Comparison of ENCODE assay signal across 8 cellular contexts in genomic region chr3:50503947-50504346, GRCh38. TPM values are rescaled to one million over a fixed set of nuclear protein-coding genes. Genes with fewer than 3 reads are reported as not detected.
DNase-seq lines count a peak whose midpoint lies in the region; ATAC-seq and TF ChIP-seq lines count a peak whose summit lies in the region.

No MANE protein-coding gene starts in this region.

- H3K27ac Mint-ChIP-seq in activated T-helper 1 cell treated with anti-CD3 and anti-CD28 coated beads, Interleukin-12 subunit alpha, Interleukin-12 subunit beta, Interleukin-2, Interleukin-4 antibody, amounts not matched to agents 30 ng/mL and 10 ng/mL and 1 ng/mL, durations not matched to agents 14 hours and 24 hours and 36 hours, result no peak overlapping the region
- H3K27ac Mint-ChIP-seq in stimulated activated naive B cell treated with anti-CD40 and anti-IgM and Interleukin-4, amounts not matched to agents 10 μg/mL and 1 μg/mL and 100 μg/mL, for 72 hours, result no peak overlapping the region

- peak overlapping the region; percentile 53 for H3K4me3 Mint-ChIP-seq in activated T-helper 1 cell treated with anti-CD3 and anti-CD28 coated beads, Interleukin-12 subunit alpha, Interleukin-12 subunit beta, Interleukin-2, Interleukin-4 antibody, amounts not matched to agents 30 ng/mL and 10 ng/mL and 1 ng/mL, durations not matched to agents 14 hours and 24 hours and 36 hours
- peak overlapping the region; percentile 21 to 52 for H3K4me3 Mint-ChIP-seq in stimulated activated naive B cell treated with anti-CD40 and anti-IgM and Interleukin-4, amounts not matched to agents 10 μg/mL and 1 μg/mL and 100 μg/mL, for 72 hours

- no peak overlapping the region for H3K27ac ChIP-seq in HEK293 (ENCODE audit: extremely low read depth, low read depth, low read length)
- no peak overlapping the region for H3K27ac ChIP-seq in left lung

- peak overlapping the region; percentile 51 for H3K4me3 ChIP-seq in HEK293 (ENCODE audit: low read depth, low read length)
- peak overlapping the region; percentile 41 to 49 for H3K4me3 ChIP-seq in left lung

- no peak for TF ChIP-seq CTCF in HEK293 (tag by site-specific recombination; IDR thresholded peaks at IDR 0.05)
- TF ChIP-seq CTCF in left lung (IDR thresholded peaks at IDR 0.05), result no peak

- DNase-seq in activated T-helper 1 cell treated with anti-CD3 and anti-CD28 coated beads, Interleukin-12 subunit alpha, Interleukin-12 subunit beta, Interleukin-2, Interleukin-4 antibody, amounts not matched to agents 30 ng/mL and 10 ng/mL and 1 ng/mL, durations not matched to agents 14 hours and 24 hours and 36 hours (ENCODE audit: low spot score), result no peak
- DNase-seq in left lung (no peak), NCI-H446 (lab: John Stamatoyannopoulos, UW) (no peak), NOMO-1 treated with dmso at 0.1 percent for 144 hours (lab: John Stamatoyannopoulos, UW; ENCODE audit: unreplicated experiment) (no peak), HPDE6-E6E7 (ENCODE audit: extremely low spot score) (no peak), activated gamma-delta T cell (lab: John Stamatoyannopoulos, UW) (no peak)
- no peak for DNase-seq in stimulated activated naive B cell treated with anti-CD40 and anti-IgM and Interleukin-4, amounts not matched to agents 10 μg/mL and 1 μg/mL and 100 μg/mL, for 72 hours

- no peaks in the 10 kb centered on the region for H3K4me1 ChIP-seq in HEK293 (ENCODE audit: control insufficient read depth, insufficient read depth, low read length)
- H3K4me1 ChIP-seq in left lung, result peaks cover 0 to 14% of the 10 kb centered on the region in 2 donors

- POLR2A ChIA-PET in HEK293 (lab: Yijun Ruan, JAX), result no interaction called here

- H3K9me3 ChIP-seq in HEK293 (ENCODE audit: control insufficient read depth, insufficient read depth, low read depth, low read length) (no peaks in the 10 kb centered on the region), left lung (no peaks in the 10 kb centered on the region)

- intact Hi-C loops in activated T-helper 1 cell treated with anti-CD3 and anti-CD28 coated beads, Interleukin-12 subunit alpha, Interleukin-12 subunit beta, Interleukin-2, Interleukin-4 antibody, amounts not matched to agents 30 ng/mL and 10 ng/mL and 1 ng/mL, durations not matched to agents 14 hours and 24 hours and 36 hours (cut with micrococcal nuclease), result no loop called here
- intact Hi-C loops in left lung (cut with DNase I), result no loop called here

- ATAC-seq in left lung, result no peak
- peak in 1 of 2 donors; percentile 33 for ATAC-seq in stimulated activated naive B cell treated with anti-CD40 and anti-IgM and Interleukin-4, amounts not matched to agents 10 μg/mL and 1 μg/mL and 100 μg/mL, for 72 hours (replicated peaks)

- peaks cover 0 to 63% of the 10 kb centered on the region in 2 donors for H3K27me3 ChIP-seq in left lung

- CTCF ChIA-PET in HEK293 (lab: Yijun Ruan, JAX), result interaction anchor here (1.1 kb wide), 1 partner anchor 8 kb away, joined by 3 read pairs; no protein-coding TSS in a partner anchor

- H3K4me1 Mint-ChIP-seq in activated T-helper 1 cell treated with anti-CD3 and anti-CD28 coated beads, Interleukin-12 subunit alpha, Interleukin-12 subunit beta, Interleukin-2, Interleukin-4 antibody, amounts not matched to agents 30 ng/mL and 10 ng/mL and 1 ng/mL, durations not matched to agents 14 hours and 24 hours and 36 hours (ENCODE audit: low read depth), result no peaks in the 10 kb centered on the region
- H3K4me1 Mint-ChIP-seq in stimulated activated naive B cell treated with anti-CD40 and anti-IgM and Interleukin-4, amounts not matched to agents 10 μg/mL and 1 μg/mL and 100 μg/mL, for 72 hours, result peaks cover 7 to 18% of the 10 kb centered on the region in 2 donors

- no peaks in the 10 kb centered on the region for H3K9me3 Mint-ChIP-seq in activated T-helper 1 cell treated with anti-CD3 and anti-CD28 coated beads, Interleukin-12 subunit alpha, Interleukin-12 subunit beta, Interleukin-2, Interleukin-4 antibody, amounts not matched to agents 30 ng/mL and 10 ng/mL and 1 ng/mL, durations not matched to agents 14 hours and 24 hours and 36 hours
- H3K9me3 Mint-ChIP-seq in stimulated activated naive B cell treated with anti-CD40 and anti-IgM and Interleukin-4, amounts not matched to agents 10 μg/mL and 1 μg/mL and 100 μg/mL, for 72 hours, result no peaks in the 10 kb centered on the region

- H3K36me3 Mint-ChIP-seq in activated T-helper 1 cell treated with anti-CD3 and anti-CD28 coated beads, Interleukin-12 subunit alpha, Interleukin-12 subunit beta, Interleukin-2, Interleukin-4 antibody, amounts not matched to agents 30 ng/mL and 10 ng/mL and 1 ng/mL, durations not matched to agents 14 hours and 24 hours and 36 hours (ENCODE audit: low read depth), result no peaks in the 10 kb centered on the region
- no peaks in the 10 kb centered on the region for H3K36me3 Mint-ChIP-seq in stimulated activated naive B cell treated with anti-CD40 and anti-IgM and Interleukin-4, amounts not matched to agents 10 μg/mL and 1 μg/mL and 100 μg/mL, for 72 hours

- H3K36me3 ChIP-seq in HEK293 (ENCODE audit: control insufficient read depth in 2 of 2, insufficient read depth in 1 of 2, low read length in 2 of 2) (no peaks in the 10 kb centered on the region), left lung (no peaks in the 10 kb centered on the region)

- H3K27me3 Mint-ChIP-seq in activated T-helper 1 cell treated with anti-CD3 and anti-CD28 coated beads, Interleukin-12 subunit alpha, Interleukin-12 subunit beta, Interleukin-2, Interleukin-4 antibody, amounts not matched to agents 30 ng/mL and 10 ng/mL and 1 ng/mL, durations not matched to agents 14 hours and 24 hours and 36 hours (ENCODE audit: insufficient read depth), result peaks cover 57% of the 10 kb centered on the region
- peaks cover 47 to 51% of the 10 kb centered on the region in 2 donors for H3K27me3 Mint-ChIP-seq in stimulated activated naive B cell treated with anti-CD40 and anti-IgM and Interleukin-4, amounts not matched to agents 10 μg/mL and 1 μg/mL and 100 μg/mL, for 72 hours

TF ChIP-seq in HEK293, 187 proteins besides CTCF, POLR2A, EP300 and RAD21:
- TF ChIP-seq SCRT2 (tag by site-specific recombination; IDR thresholded peaks at IDR 0.05) (peak; percentile 30; the same call in 1 of the 2 replicates), ZBTB17 (tag by site-specific recombination; IDR thresholded peaks at IDR 0.05) (peak; percentile 53; the same call in 1 of the 2 replicates), ZNF23 (tag by site-specific recombination; IDR thresholded peaks at IDR 0.05; ENCODE audit: borderline replicate concordance) (no peak), ZBTB8A (tag by site-specific recombination; IDR thresholded peaks at IDR 0.05) (peak; percentile 47; the same call in 1 of the 2 replicates)

RNA-seq across cellular contexts. Expression of gene CACNA2D2, which starts 0.5 kb away (rescaled TPM):
- total RNA-seq in activated T-helper 1 cell treated with anti-CD3 and anti-CD28 coated beads, Interleukin-12 subunit alpha, Interleukin-12 subunit beta, Interleukin-2, Interleukin-4 antibody, amounts not matched to agents 30 ng/mL and 10 ng/mL and 1 ng/mL, durations not matched to agents 14 hours and 24 hours and 36 hours, result 0.52 and 0.78 TPM in 2 replicates
- total RNA-seq in left lung, result 10 to 100 TPM; 51.4 to 86.6 TPM

Comparison
In these comparisons a context has a peak if more than half of its experiments do, and no peak if none do; other contexts are left out.
1. RNA of gene CACNA2D2, which starts 0.5 kb away (total RNA-seq): 51.4 to 86.6 TPM in left lung; 0.52 to 0.78 TPM in activated T-helper 1 cell treated with anti-CD3 and anti-CD28 coated beads, Interleukin-12 subunit alpha, Interleukin-12 subunit beta, Interleukin-2, Interleukin-4 antibody, amounts not matched to agents 30 ng/mL and 10 ng/mL and 1 ng/mL, durations not matched to agents 14 hours and 24 hours and 36 hours; every median in the first group is over 10 times any median in the second.